ENCODE assay signal across 9 cellular contexts in genomic region chr22:39994046-39994565, GRCh38. TPM values are rescaled to one million over a fixed set of nuclear protein-coding genes. Genes with fewer than 3 reads are reported as not detected.
DNase-seq lines count a peak whose midpoint lies in the region; ATAC-seq, FAIRE-seq and TF ChIP-seq lines count a peak whose summit lies in the region.
"Had no signal": no experiment of that assay in that cellular context is flagged by ENCODE, and none has a peak within 500 bp of the region (broad histone marks: within the 10 kb centered on the region; RNA-seq: fewer than 3 reads in every experiment).

No MANE protein-coding gene starts in this region.

- peak in 4 of 7 experiments; percentile 26 to 90 (median 48) for DNase-seq in CD8-positive, alpha-beta T cell
- DNase-seq in central memory CD8-positive, alpha-beta T cell (ENCODE audit: low spot score in 2 of 2) = no peak
- DNase-seq in pancreas (no peak), cardiac septum (ENCODE audit: low spot score) (no peak), COR-L47 (lab: John Stamatoyannopoulos, UW) (no peak)
- DNase-seq: NCI-H345 had no signal

- WGBS in pancreas, 2 donors = 48 to 54% methylated on average over 19 to 20 of the region's 20 CpGs

- peak; percentile 86 for ATAC-seq in CD8-positive, alpha-beta T cell
- ATAC-seq in activated CD4-positive, CD25-positive, alpha-beta regulatory T cell treated with anti-CD3 and anti-CD28 coated beads, Interleukin-2, amount 50 U/mL, for 24 hours = peak; percentile 85 to 88
- ATAC-seq in central memory CD8-positive, alpha-beta T cell (replicated peaks; ENCODE audit: extremely low read depth, poor library complexity, severe bottlenecking) = peak; percentile 47
- ATAC-seq in HG03439 (IDR thresholded peaks at IDR 0.05; ENCODE audit: unreplicated experiment) = no peak
- ATAC-seq in pancreas = no peak

- H3K27me3 Mint-ChIP-seq in CD8-positive, alpha-beta T cell (ENCODE audit: low read depth) = peaks cover 19% of the 10 kb centered on the region
- H3K27me3 Mint-ChIP-seq in central memory CD8-positive, alpha-beta T cell = peaks cover 72% of the 10 kb centered on the region

- peaks cover 14% of the 10 kb centered on the region for H3K4me1 ChIP-seq in CD8-positive, alpha-beta T cell (ENCODE audit: insufficient read depth, low read length)
- peaks cover 22 to 42% (median 36%) of the 10 kb centered on the region in 3 donors for H3K4me1 ChIP-seq in pancreas

- no peaks in the 10 kb centered on the region for H3K36me3 Mint-ChIP-seq in CD8-positive, alpha-beta T cell
- peaks cover 4% of the 10 kb centered on the region for H3K36me3 Mint-ChIP-seq in central memory CD8-positive, alpha-beta T cell (ENCODE audit: insufficient read depth)

- peaks cover 14% of the 10 kb centered on the region for H3K4me1 Mint-ChIP-seq in CD8-positive, alpha-beta T cell (ENCODE audit: low read depth)
- peaks cover 8% of the 10 kb centered on the region for H3K4me1 Mint-ChIP-seq in central memory CD8-positive, alpha-beta T cell

- TF ChIP-seq CTCF in CD8-positive, alpha-beta T cell (IDR thresholded peaks at IDR 0.05) = no peak
- TF ChIP-seq CTCF in pancreas (IDR thresholded peaks at IDR 0.05) = no peak

- peak overlapping the region; percentile 47 for H3K4me3 ChIP-seq in CD8-positive, alpha-beta T cell (ENCODE audit: low read depth, low read length)
- H3K4me3 ChIP-seq in skin epidermis (peak overlapping the region in 3 of 7 experiments; percentile 33 to 71 (median 50)), pancreas (peak overlapping the region in 2 of 4 donors; percentile 58 to 68)

- intact Hi-C loops in CD8-positive, alpha-beta T cell (cut with DNase I, micrococcal nuclease) = loop anchor here in 1 of 2 experiments (2.0 kb wide), 1 partner anchor 15 kb away; no protein-coding TSS in a partner anchor
- intact Hi-C loops in pancreas (cut with DNase I) (no loop called here), cardiac septum (cut with DNase I) (no loop called here)

- peak overlapping the region; percentile 80 for H3K4me3 Mint-ChIP-seq in CD8-positive, alpha-beta T cell
- H3K4me3 Mint-ChIP-seq in central memory CD8-positive, alpha-beta T cell = peak overlapping the region; percentile 49

- no peak overlapping the region for H3K27ac ChIP-seq in CD8-positive, alpha-beta T cell (ENCODE audit: low read depth, low read length)
- H3K27ac ChIP-seq in skin epidermis (peak overlapping the region in 17 of 21 experiments; percentile 26 to 79 (median 66)), pancreas (no peak overlapping the region)

- H3K27ac Mint-ChIP-seq in CD8-positive, alpha-beta T cell = peak overlapping the region; percentile 92
- H3K27ac Mint-ChIP-seq in central memory CD8-positive, alpha-beta T cell (ENCODE audit: low read depth) = no peak overlapping the region

- no peaks in the 10 kb centered on the region for H3K9me3 ChIP-seq in CD8-positive, alpha-beta T cell (ENCODE audit: low read length)
- no peaks in the 10 kb centered on the region for H3K9me3 ChIP-seq in pancreas

- FAIRE-seq in pancreas (lab: Jason Lieb, UNC) = no peak

- CTCF ChIA-PET in CD8-positive, alpha-beta T cell (lab: Charles Lee) = interaction anchor here (0.6 to 1.6 kb wide), 4 partner anchors 16 to 459 kb away, joined by 3 to 8 read pairs (median 3); no protein-coding TSS in a partner anchor

- no peaks in the 10 kb centered on the region for H3K27me3 ChIP-seq in CD8-positive, alpha-beta T cell (ENCODE audit: insufficient read depth, low read length)
- no peaks in the 10 kb centered on the region for H3K27me3 ChIP-seq in pancreas

- no peaks in the 10 kb centered on the region for H3K36me3 ChIP-seq in CD8-positive, alpha-beta T cell (ENCODE audit: insufficient read depth, low read length)
- no peaks in the 10 kb centered on the region for H3K36me3 ChIP-seq in pancreas

- H3K9me3 Mint-ChIP-seq in CD8-positive, alpha-beta T cell = no peaks in the 10 kb centered on the region
- H3K9me3 Mint-ChIP-seq in central memory CD8-positive, alpha-beta T cell = no peaks in the 10 kb centered on the region

- POLR2A ChIA-PET in CD8-positive, alpha-beta T cell (lab: Charles Lee) = interaction anchor here (0.7 to 2.5 kb wide), 8 partner anchors 10 to 97 kb away, joined by 3 to 11 read pairs (median 4); no protein-coding TSS in a partner anchor

RNA-seq across cellular contexts. Expression of gene FAM83F, which starts 0.6 kb away (rescaled TPM):
- 10 to 100 TPM; 17.6 to 23.5 TPM for total RNA-seq in CD8-positive, alpha-beta T cell
- total RNA-seq in pancreas (10 to 100 TPM; 12.1 to 19.8 (median 16.8) TPM), cardiac septum (2.3 TPM)
- 1 to 10 TPM; 4.9 to 5.1 TPM for polyA plus RNA-seq in pancreas

RNA-seq across cellular contexts. Expression of gene TMA7B, which starts 33.9 kb away (rescaled TPM):
- total RNA-seq in CD8-positive, alpha-beta T cell = 10 to 100 TPM in 1 of 2 experiments, 1 to 10 TPM in 1; 9.0 to 12.0 TPM
- total RNA-seq in pancreas = under 1 TPM in 2 of 6 donors, not detected in 4; 0.13 to 0.17 TPM
- polyA plus RNA-seq in pancreas = not detected
- not detected for total RNA-seq in cardiac septum

Comparison
In these comparisons a context has a peak if more than half of its experiments do, and no peak if none do; other contexts are left out.
1. ATAC-seq: peak in CD8-positive, alpha-beta T cell (single experiment), activated CD4-positive, CD25-positive, alpha-beta regulatory T cell treated with anti-CD3 and anti-CD28 coated beads, Interleukin-2, amount 50 U/mL, for 24 hours (2 of 2) and central memory CD8-positive, alpha-beta T cell (single experiment); none in HG03439 (single experiment) and pancreas (0 of 4).
2. DNase-seq: peak in CD8-positive, alpha-beta T cell (4 of 7); none in central memory CD8-positive, alpha-beta T cell (0 of 2), pancreas (0 of 6), cardiac septum (single experiment) and COR-L47 (single experiment).
3. H3K27ac ChIP-seq: peak in skin epidermis (17 of 21); none in CD8-positive, alpha-beta T cell (single experiment) and pancreas (0 of 4).